Comparison of ENCODE assay signal across 18 cellular contexts in genomic region chr22:25053153-25053805, GRCh38.
A peak's percentile ranks its signal among the peaks of the same experiment; 100 is the strongest.
DNase-seq lines count a peak whose midpoint lies in the region; ATAC-seq and TF ChIP-seq lines count a peak whose summit lies in the region.
"Had no signal": no experiment of that assay in that cellular context is flagged by ENCODE, and none has a peak within 500 bp of the region (broad histone marks: within the 10 kb centered on the region; RNA-seq: fewer than 3 reads in every experiment).

No MANE protein-coding gene starts in this region.

- H3F3A ChIP-seq in PC-9 (ENCODE audit: insufficient read depth, low read depth) = peaks cover 19% of the 10 kb centered on the region; the same call in 1 of the 2 replicates

- H3K9me3 ChIP-seq in skeletal muscle tissue (ENCODE audit: control insufficient read depth in 3 of 3, low read length in 3 of 3) = no peaks in the 10 kb centered on the region
- peaks cover 13% of the 10 kb centered on the region; the same call in 1 of the 2 replicates for H3K9me3 ChIP-seq in PC-9 (ENCODE audit: insufficient read depth, low read depth)
- H3K9me3 ChIP-seq: right lobe of liver had no signal

- H3K79me2 ChIP-seq in PC-9 (ENCODE audit: low read depth) = no peaks in the 10 kb centered on the region

- H3K4me3 ChIP-seq in fibroblast of mammary gland (ENCODE audit: control insufficient read depth, low read depth, low read length) (no peak overlapping the region), skeletal muscle tissue (ENCODE audit: low read length in 3 of 3) (no peak overlapping the region), PC-9 (no peak overlapping the region)
- H3K4me3 ChIP-seq: right lobe of liver had no signal

- POLR2A ChIA-PET in RWPE1 (lab: Yijun Ruan, JAX; ENCODE audit: low non-redundant PET) (no interaction called here), PC-9 (lab: Charles Lee; ENCODE audit: unreplicated experiment) (no interaction called here)

- no peaks in the 10 kb centered on the region for H3K27me3 ChIP-seq in skeletal muscle tissue (ENCODE audit: control insufficient read depth in 3 of 3, insufficient read depth in 3 of 3, low read length in 3 of 3)
- H3K27me3 ChIP-seq in PC-9 (ENCODE audit: insufficient read depth, low read depth) = no peaks in the 10 kb centered on the region
- H3K27me3 ChIP-seq: right lobe of liver had no signal

- H3K27ac ChIP-seq in RWPE1 (peak overlapping the region; percentile 24), skeletal muscle tissue (ENCODE audit: low read depth, low read length) (peak overlapping the region; percentile 59), PC-9 (no peak overlapping the region)

- H3K9ac ChIP-seq in skeletal muscle tissue (ENCODE audit: low read depth in 1 of 3, low read length in 3 of 3) = no peak overlapping the region

- BruUV-seq in PC-9 (replicated peaks; lab: Mats Ljungman, UMichigan) = no TSS peak

- DNase-seq in EH (ENCODE audit: low read depth) (peak; percentile 7), RWPE1 (ENCODE audit: low spot score) (no peak), fibroblast of mammary gland (ENCODE audit: low read depth) (peak; percentile 27), SKM-1 treated with dmso at 0.1 percent for 144 hours (lab: John Stamatoyannopoulos, UW; ENCODE audit: unreplicated experiment) (no peak), posterior vena cava (ENCODE audit: low spot score) (no peak), PC-9 (no peak)
- DNase-seq: activated CD4-positive, CD25-positive, alpha-beta regulatory T cell; activated CD8-positive, alpha-beta memory T cell treated with anti-CD3 and anti-CD28 coated beads, Interleukin-2, amount 50 U/mL, for 48 hours; DMS153; hippocampal formation; NCI-H1417; NCI-H446 treated with DMSO at 0.1 percent for 48 hours; OCI-M1; right lobe of liver; stimulated activated naive B cell treated with anti-CD40 and anti-IgM and Interleukin-4, amounts not matched to agents 10 μg/mL and 1 μg/mL and 100 μg/mL, for 72 hours had no signal

- no peak for ATAC-seq in HG03025 (IDR thresholded peaks at IDR 0.05; ENCODE audit: low FRiP score, unreplicated experiment)
- ATAC-seq: activated naive CD4-positive, alpha-beta T cell treated with anti-CD3 and anti-CD28 coated beads, Interleukin-2, amount 50 U/mL, for 72 hours; stimulated activated naive B cell treated with anti-CD40 and anti-IgM and Interleukin-4, amounts not matched to agents 10 μg/mL and 1 μg/mL and 100 μg/mL, for 72 hours had no signal

- no peak overlapping the region for H3K4me2 ChIP-seq in PC-9

- H3K36me3 ChIP-seq in skeletal muscle tissue (ENCODE audit: control insufficient read depth in 3 of 3, insufficient read depth in 3 of 3, low read length in 3 of 3) (peaks cover 0 to 10% (median 5%) of the 10 kb centered on the region in 3 donors), PC-9 (ENCODE audit: low read depth) (peaks cover 13% of the 10 kb centered on the region)
- H3K36me3 ChIP-seq: right lobe of liver had no signal

- TF ChIP-seq CTCF in RWPE1 (conservative IDR thresholded peaks at IDR 0.05; ENCODE audit: low read depth) (no peak), fibroblast of mammary gland (conservative IDR thresholded peaks at IDR 0.05; ENCODE audit: control insufficient read depth, insufficient read depth, low read depth, low read length) (no peak), PC-9 (conservative IDR thresholded peaks at IDR 0.05) (no peak)

- H2AFZ ChIP-seq in PC-9 = no peak overlapping the region

- no peaks in the 10 kb centered on the region for H3K9me2 ChIP-seq in PC-9 (ENCODE audit: insufficient read depth)

- peaks cover 4 to 9% (median 8%) of the 10 kb centered on the region in 3 donors for H3K4me1 ChIP-seq in skeletal muscle tissue (ENCODE audit: control insufficient read depth in 3 of 3, insufficient read depth in 3 of 3, low read length in 3 of 3)
- H3K4me1 ChIP-seq in PC-9 (replicated peaks; ENCODE audit: insufficient read depth) = no peaks in the 10 kb centered on the region

- intact Hi-C loops in posterior vena cava (cut with DNase I) (no loop called here), PC-9 (cut with micrococcal nuclease; ENCODE audit: unreplicated experiment) (no loop called here)

- peaks cover 5% of the 10 kb centered on the region for H4K20me1 ChIP-seq in PC-9 (ENCODE audit: insufficient read depth)

- CTCF ChIA-PET in RWPE1 (lab: Yijun Ruan, JAX) (no interaction called here), PC-9 (lab: Charles Lee) (no interaction called here)

Comparison
In these comparisons a context has a peak if more than half of its experiments do, and no peak if none do; other contexts are left out.
1. DNase-seq: peak in EH (single experiment) and fibroblast of mammary gland (single experiment); none in RWPE1 (single experiment), SKM-1 treated with dmso at 0.1 percent for 144 hours (single experiment), posterior vena cava (single experiment) and PC-9 (0 of 2).